Comparison of ENCODE assay signal across 8 cellular contexts in genomic region chr1:32351077-32351858, GRCh38. TPM values are rescaled to one million over a fixed set of nuclear protein-coding genes. Genes with fewer than 3 reads are reported as not detected.
DNase-seq lines count a peak whose midpoint lies in the region; ATAC-seq, FAIRE-seq and TF ChIP-seq lines count a peak whose summit lies in the region.

No MANE protein-coding gene starts in this region.

- H3K4me3 ChIP-seq in pancreas (peak overlapping the region; percentile 63 to 79 (median 74)), thyroid gland (replicated peaks in 1 of 3) (peak overlapping the region; percentile 34 to 62 (median 41))

- H3K4me1 Mint-ChIP-seq in activated naive CD8-positive, alpha-beta T cell (ENCODE audit: low read depth): peaks cover 42% of the 10 kb centered on the region

- TF ChIP-seq POLR2A in GM10847 (IDR thresholded peaks at IDR 0.05; ENCODE audit: extremely low read depth, insufficient read length): peak; percentile 66
- peak; percentile 82 to 96 for TF ChIP-seq POLR2A in thyroid gland (IDR thresholded peaks at IDR 0.05)

- peak overlapping the region; percentile 84 for H3K4me3 Mint-ChIP-seq in activated naive CD8-positive, alpha-beta T cell

- intact Hi-C loops in Right ventricle myocardium superior (cut with DNase I) (loop anchor here (5.0 kb wide), 1 partner anchor 41 kb away; the partner anchor contains the start of gene BSDC1), pancreas (cut with DNase I) (no loop called here), thyroid gland (cut with DNase I) (no loop called here)

- TF ChIP-seq CTCF in pancreas (IDR thresholded peaks at IDR 0.05) (peak; percentile 20 to 44 (median 38)), thyroid gland (IDR thresholded peaks at IDR 0.05) (peak; percentile 17 to 73 (median 52))

- H3K27ac Mint-ChIP-seq in activated naive CD8-positive, alpha-beta T cell: peak overlapping the region; percentile 58

- WGBS in pancreas, 2 donors: 2% methylated on average over 64 to 75 of the region's 75 CpGs
- 5 to 11% methylated on average over 12 to 19 of the region's 75 CpGs for WGBS in thyroid gland, 2 donors

- no peaks in the 10 kb centered on the region for H3K36me3 ChIP-seq in pancreas
- H3K36me3 ChIP-seq in thyroid gland: no peaks in the 10 kb centered on the region

- no peaks in the 10 kb centered on the region for H3K27me3 Mint-ChIP-seq in activated naive CD8-positive, alpha-beta T cell

- H3K36me3 Mint-ChIP-seq in activated naive CD8-positive, alpha-beta T cell: no peaks in the 10 kb centered on the region

- peak; percentile 84 for ATAC-seq in HG02571 (IDR thresholded peaks at IDR 0.05; ENCODE audit: unreplicated experiment)
- ATAC-seq in SK-N-SH treated with all-trans-retinoic acid at 6 μM for 48 hours: peak; percentile 96
- ATAC-seq in Right ventricle myocardium superior (ENCODE audit: poor library complexity): peak; percentile 90
- ATAC-seq in pancreas: peak; percentile 93 to 94 (median 94)

- H3K4me1 ChIP-seq in pancreas: peaks cover 0 to 17% (median 14%) of the 10 kb centered on the region in 3 donors
- H3K4me1 ChIP-seq in thyroid gland: peaks cover 19 to 55% of the 10 kb centered on the region in 2 donors

- H3K27me3 ChIP-seq in pancreas (no peaks in the 10 kb centered on the region), thyroid gland (no peaks in the 10 kb centered on the region)

- DNase-seq in NCI-H1092 (lab: John Stamatoyannopoulos, UW) (peak; percentile 98), Right ventricle myocardium superior (peak; percentile 96), pancreas (peak; percentile 95 to 99 (median 96)), thyroid gland (peak; percentile 96 to 97)

- H3K27ac ChIP-seq in pancreas (peak overlapping the region; percentile 88 to 95 (median 94)), thyroid gland (peak overlapping the region; percentile 86 to 94 (median 89))

- no peaks in the 10 kb centered on the region for H3K9me3 Mint-ChIP-seq in activated naive CD8-positive, alpha-beta T cell (ENCODE audit: low read depth)

- H3K9me3 ChIP-seq in pancreas: no peaks in the 10 kb centered on the region
- H3K9me3 ChIP-seq in thyroid gland: no peaks in the 10 kb centered on the region

- no peak for FAIRE-seq in pancreas (lab: Jason Lieb, UNC)

TF ChIP-seq in SK-N-SH treated with all-trans-retinoic acid at 6 μM for 48 hours, 23 proteins besides CTCF, POLR2A, EP300 and RAD21:
- TF ChIP-seq TCF4 (CRISPR knock-in tag; IDR thresholded peaks at IDR 0.05; ENCODE audit: borderline replicate concordance) (no peak), GLIS3 (CRISPR knock-in tag; IDR thresholded peaks at IDR 0.05) (no peak), RARB (CRISPR knock-in tag; IDR thresholded peaks at IDR 0.05) (no peak), TOX (CRISPR knock-in tag; IDR thresholded peaks at IDR 0.05; ENCODE audit: borderline replicate concordance) (no peak), CSDC2 (CRISPR knock-in tag; IDR thresholded peaks at IDR 0.05) (no peak), BACH2 (CRISPR knock-in tag; IDR thresholded peaks at IDR 0.05; ENCODE audit: borderline replicate concordance) (no peak), SNAI2 (CRISPR knock-in tag; IDR thresholded peaks at IDR 0.05) (0 out of 2 replicates have a peak, but pooled peaks have one; percentile 32), ESRRG (CRISPR knock-in tag; IDR thresholded peaks at IDR 0.05) (no peak), ZNF70 (CRISPR knock-in tag; IDR thresholded peaks at IDR 0.05) (0 out of 2 replicates have a peak, but pooled peaks have one; percentile 10), ZFP3 (CRISPR knock-in tag; IDR thresholded peaks at IDR 0.05) (0 out of 2 replicates have a peak, but pooled peaks have one; percentile 18), CREB5 (CRISPR knock-in tag; IDR thresholded peaks at IDR 0.05; ENCODE audit: low read depth) (no peak), ZNF8 (CRISPR knock-in tag; IDR thresholded peaks at IDR 0.05) (0 out of 2 replicates have a peak, but pooled peaks have one; percentile 18), CSRNP3 (CRISPR knock-in tag; IDR thresholded peaks at IDR 0.05) (no peak)

RNA-seq across cellular contexts. Expression of gene FAM229A, which starts 11.0 kb away (rescaled TPM):
- total RNA-seq in Right ventricle myocardium superior (1.7 TPM), pancreas (1 to 10 TPM; 1.9 to 6.4 (median 3.8) TPM), thyroid gland (10 to 100 TPM in 1 of 4 donors, 1 to 10 TPM in 3; 5.1 to 20.0 (median 7.4) TPM)
- polyA plus RNA-seq in pancreas: 10 to 100 TPM; 18.6 to 21.8 TPM

RNA-seq across cellular contexts. Expression of gene TSSK3, which starts 11.1 kb away (rescaled TPM):
- total RNA-seq in Right ventricle myocardium superior (1.0 TPM), pancreas (1 to 10 TPM; 1.0 to 2.5 (median 1.3) TPM), thyroid gland (1 to 10 TPM; 1.2 to 6.0 (median 2.9) TPM)
- 1 to 10 TPM in 1 of 2 donors, under 1 TPM in 1; 0.35 to 1.8 TPM for polyA plus RNA-seq in pancreas

RNA-seq across cellular contexts. Expression of gene MARCKSL1, which starts 15.2 kb away (rescaled TPM):
- total RNA-seq in Right ventricle myocardium superior (16.1 TPM), pancreas (10 to 100 TPM in 4 of 6 donors, 1 to 10 TPM in 2; 7.3 to 49.5 (median 14.5) TPM), thyroid gland (10 to 100 TPM; 62.1 to 97.3 (median 70.6) TPM)
- polyA plus RNA-seq in pancreas: 10 to 100 TPM; 16.3 to 16.5 TPM

RNA-seq across cellular contexts. Expression of gene BSDC1, which starts 43.0 kb away (rescaled TPM):
- total RNA-seq in Right ventricle myocardium superior (43.7 TPM), pancreas (10 to 100 TPM; 35.9 to 56.9 (median 47.0) TPM), thyroid gland (100 to 1,000 TPM in 3 of 4 donors, 10 to 100 TPM in 1; 93.0 to 132 (median 101) TPM)
- 10 to 100 TPM; 36.3 to 40.5 TPM for polyA plus RNA-seq in pancreas

RNA-seq across cellular contexts. Expression of gene HDAC1, which starts 59.4 kb away (rescaled TPM):
- total RNA-seq in Right ventricle myocardium superior: 41.0 TPM
- 10 to 100 TPM; 27.0 to 43.5 (median 30.5) TPM for total RNA-seq in pancreas
- 10 to 100 TPM; 30.6 to 77.9 TPM for polyA plus RNA-seq in pancreas
- 10 to 100 TPM; 78.2 to 96.8 (median 85.0) TPM for total RNA-seq in thyroid gland

Comparison
In these comparisons a context has a peak if more than half of its experiments do, and no peak if none do; other contexts are left out.
1. Peak in every context shown above with its lines: DNase-seq, ATAC-seq, H3K4me3 ChIP-seq and H3K27ac ChIP-seq.